Comparison of ENCODE assay signal across 29 cellular contexts in the genomic region with DNA sequence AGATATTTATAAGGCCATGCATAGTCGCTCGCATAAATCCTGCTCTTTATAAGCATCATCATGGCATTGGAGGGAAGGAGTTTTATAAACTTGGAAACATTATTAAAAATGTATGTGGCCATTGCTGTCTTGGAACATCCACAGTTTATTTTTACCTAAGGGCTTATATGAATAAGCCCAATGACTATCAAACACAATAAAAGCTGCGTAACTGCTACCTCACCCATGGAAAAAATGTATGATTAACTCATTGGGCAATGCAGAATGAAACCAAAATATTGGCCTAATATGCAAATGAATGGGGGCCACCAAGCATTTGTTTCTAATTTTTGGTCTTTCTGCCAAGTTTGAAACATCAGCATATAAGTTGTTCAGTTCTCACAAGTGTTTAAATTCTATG. TPM values are rescaled to one million over a fixed set of nuclear protein-coding genes. Genes with fewer than 3 reads are reported as not detected.
DNase-seq lines count a peak whose midpoint lies in the region; ATAC-seq and TF ChIP-seq lines count a peak whose summit lies in the region.
"Had no signal": no experiment of that assay in that cellular context is flagged by ENCODE, and none has a peak within 500 bp of the region (broad histone marks: within the 10 kb centered on the region; RNA-seq: fewer than 3 reads in every experiment).

No MANE protein-coding gene starts in this region.

- CTCF ChIA-PET in MCF 10A (lab: Yijun Ruan, JAX), result interaction anchor here (0.7 to 1.0 kb wide), 3 partner anchors 19 to 258 kb away, joined by 3 read pairs; no protein-coding TSS in a partner anchor

- H3K36me3 Mint-ChIP-seq in MCF 10A (ENCODE audit: insufficient read depth, unreplicated experiment), result peaks cover 29% of the 10 kb centered on the region

- TF ChIP-seq POLR2A in breast epithelium (IDR thresholded peaks at IDR 0.05), result no peak
- no peak for TF ChIP-seq POLR2A in suprapubic skin (IDR thresholded peaks at IDR 0.05)

- no peak for TF ChIP-seq EP300 in suprapubic skin (IDR thresholded peaks at IDR 0.05)

- no peaks in the 10 kb centered on the region for H3K9me3 ChIP-seq in breast epithelium
- no peaks in the 10 kb centered on the region for H3K9me3 ChIP-seq in suprapubic skin
- H3K9me3 ChIP-seq: BE2C, HAP-1 had no signal

- H3K36me3 ChIP-seq in breast epithelium, result no peaks in the 10 kb centered on the region
- H3K36me3 ChIP-seq in suprapubic skin, result peaks cover 8% of the 10 kb centered on the region
- H3K36me3 ChIP-seq: BE2C, HAP-1 had no signal

- no TSS peak for BruUV-seq in MCF 10A (replicated peaks; lab: Mats Ljungman, UMichigan)

- peak; percentile 59 for DNase-seq in MCF 10A (ENCODE audit: unreplicated experiment)
- DNase-seq in breast epithelium (ENCODE audit: low spot score in 2 of 2), result no peak
- DNase-seq in epithelial cell of esophagus (ENCODE audit: low read depth), result peak; percentile 75
- peak; percentile 12 for DNase-seq in fibroblast of the aortic adventitia (ENCODE audit: low read depth)
- no peak for DNase-seq in suprapubic skin (ENCODE audit: low spot score in 2 of 2)
- no peak for DNase-seq in GM03348 (ENCODE audit: low spot score)
- DNase-seq in medulla oblongata (ENCODE audit: extremely low spot score), result no peak
- DNase-seq: ACHN; BE2C; CD8-positive, alpha-beta memory T cell; DMS 273 treated with DMSO at 0.1 percent for 48 hours; DMS79; GOT3; HFFc6; IMR-90; KG1; NCI-H1048; NCI-H1417; NCI-H1694; NCI-H2029 treated with DMSO at 0.1 percent for 48 hours; NCI-H446 treated with DMSO at 0.1 percent for 48 hours; NCI-H526 treated with DMSO at 0.1 percent for 48 hours; RPMI8226; SHP77 treated with DMSO at 0.1 percent for 48 hours had no signal

- no peak overlapping the region for H3K27ac ChIP-seq in breast epithelium
- H3K27ac ChIP-seq in suprapubic skin, result no peak overlapping the region
- H3K27ac ChIP-seq: 22Rv1, SK-N-MC had no signal

- TF ChIP-seq CTCF in MCF 10A (IDR thresholded peaks at IDR 0.05; ENCODE audit: unreplicated experiment) (no peak), breast epithelium (IDR thresholded peaks at IDR 0.05) (no peak), epithelial cell of esophagus (IDR thresholded peaks at IDR 0.05; ENCODE audit: insufficient read depth, low read depth, low read length, missing control alignments) (no peak), fibroblast of the aortic adventitia (IDR thresholded peaks at IDR 0.05; ENCODE audit: insufficient read depth, low read length) (no peak), suprapubic skin (IDR thresholded peaks at IDR 0.05) (no peak)

- peaks cover 10% of the 10 kb centered on the region for H3K4me1 Mint-ChIP-seq in MCF 10A (ENCODE audit: insufficient read depth, unreplicated experiment)
- H3K4me1 Mint-ChIP-seq: CD14-positive monocyte had no signal

- H3K4me1 ChIP-seq in breast epithelium (no peaks in the 10 kb centered on the region), suprapubic skin (no peaks in the 10 kb centered on the region)
- H3K4me1 ChIP-seq: BE2C, HAP-1 had no signal

- peak overlapping the region; percentile 79 for H3K27ac Mint-ChIP-seq in MCF 10A (ENCODE audit: low read depth, unreplicated experiment)
- H3K27ac Mint-ChIP-seq: CD14-positive monocyte; CD8-positive, alpha-beta memory T cell; HFFc6 had no signal

- H3K4me3 ChIP-seq in breast epithelium (no peak overlapping the region), epithelial cell of esophagus (ENCODE audit: low read length) (no peak overlapping the region), fibroblast of the aortic adventitia (ENCODE audit: low read depth, low read length) (no peak overlapping the region), suprapubic skin (no peak overlapping the region)
- H3K4me3 ChIP-seq: HAP-1, SK-N-MC had no signal

- ATAC-seq in GM19328 (IDR thresholded peaks at IDR 0.05; ENCODE audit: unreplicated experiment), result no peak

- no peaks in the 10 kb centered on the region for H3K9me3 Mint-ChIP-seq in MCF 10A (ENCODE audit: unreplicated experiment)
- H3K9me3 Mint-ChIP-seq: CD14-positive monocyte; CD8-positive, alpha-beta memory T cell; HFFc6 had no signal

- no peaks in the 10 kb centered on the region for H3K27me3 Mint-ChIP-seq in MCF 10A (ENCODE audit: insufficient read depth, unreplicated experiment)
- H3K27me3 Mint-ChIP-seq: CD8-positive, alpha-beta memory T cell had no signal

- intact Hi-C loops in MCF 10A (cut with micrococcal nuclease), result no loop called here
- intact Hi-C loops in breast epithelium (cut with DNase I; ENCODE audit: low total_unique reads), result no loop called here

- POLR2A ChIA-PET in MCF 10A (lab: Yijun Ruan, JAX), result interaction anchor here (0.8 to 1.7 kb wide), 5 partner anchors 19 to 341 kb away, joined by 3 to 12 read pairs (median 3); partner anchors contain the start of gene GEMIN8

- 92% methylated on average over 3 of the region's 3 CpGs for WGBS in suprapubic skin

- H3K27me3 ChIP-seq in breast epithelium (no peaks in the 10 kb centered on the region), suprapubic skin (no peaks in the 10 kb centered on the region)
- H3K27me3 ChIP-seq: BE2C had no signal

- H3K4me3 Mint-ChIP-seq in MCF 10A (ENCODE audit: unreplicated experiment), result no peak overlapping the region
- H3K4me3 Mint-ChIP-seq: CD14-positive monocyte; CD8-positive, alpha-beta memory T cell; HFFc6 had no signal

RNA-seq across cellular contexts. Expression of gene GEMIN8, which starts 19.1 kb away (rescaled TPM):
- total RNA-seq in MCF 10A (2022) (24.6 and 28.2 TPM in 2 replicates), breast epithelium (10 to 100 TPM; 23.8 to 38.6 (median 26.9) TPM), fibroblast of the aortic adventitia (ENCODE audit: low replicate concordance) (7.3 and 16.6 TPM in 2 replicates), suprapubic skin (10 to 100 TPM; 19.2 to 36.2 (median 22.3) TPM)

Comparison
In these comparisons a context has a peak if more than half of its experiments do, and no peak if none do; other contexts are left out.
1. DNase-seq: peak in MCF 10A (single experiment), epithelial cell of esophagus (single experiment) and fibroblast of the aortic adventitia (single experiment); none in breast epithelium (0 of 2), suprapubic skin (0 of 2), GM03348 (single experiment) and medulla oblongata (single experiment).